10 cellular contexts compared by ENCODE assay signal in the genomic region with DNA sequence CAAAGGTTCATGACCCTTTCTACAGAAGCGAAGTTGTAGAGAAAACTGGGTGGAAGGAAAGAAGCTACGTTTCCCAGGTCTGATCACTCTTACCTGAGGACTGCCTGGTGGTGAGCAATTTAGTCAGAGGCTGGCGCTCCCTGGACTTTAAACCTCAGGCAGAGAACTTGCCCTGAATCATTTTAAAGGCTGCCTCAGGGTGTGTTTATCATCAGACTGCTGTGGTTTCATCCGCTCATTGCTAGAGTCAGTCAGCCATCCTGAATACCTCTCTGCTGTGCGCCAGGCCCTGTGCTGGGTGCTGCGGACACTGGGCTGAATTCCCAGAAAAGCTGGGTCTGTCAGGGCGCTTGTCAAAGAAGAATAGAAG. TPM values are rescaled to one million over a fixed set of nuclear protein-coding genes. Genes with fewer than 3 reads are reported as not detected.
DNase-seq lines count a peak whose midpoint lies in the region; ATAC-seq, FAIRE-seq and TF ChIP-seq lines count a peak whose summit lies in the region.
"Had no signal": no experiment of that assay in that cellular context is flagged by ENCODE, and none has a peak within 500 bp of the region (broad histone marks: within the 10 kb centered on the region; RNA-seq: fewer than 3 reads in every experiment).

No MANE protein-coding gene starts in this region.

- H3K27ac ChIP-seq in left ventricle myocardium inferior (replicated peaks) (peak overlapping the region; percentile 79), heart right ventricle (peak overlapping the region in 1 of 10 donors; percentile 77), breast epithelium (peak overlapping the region; percentile 50 to 91), lung (ENCODE audit: low read depth in 1 of 2, low read length in 1 of 2) (peak overlapping the region in 1 of 2 donors; percentile 68), upper lobe of right lung (peak overlapping the region; percentile 63)

- ATAC-seq in heart right ventricle (no peak), lung (ENCODE audit: insufficient read depth, low FRiP score) (no peak), upper lobe of right lung (no peak), HG03159 (IDR thresholded peaks at IDR 0.05; ENCODE audit: unreplicated experiment) (no peak)

- H3K4me1 ChIP-seq in left ventricle myocardium inferior (peaks cover 33% of the 10 kb centered on the region), heart right ventricle (peaks cover 0 to 34% (median 17%) of the 10 kb centered on the region in 9 donors), breast epithelium (peaks cover 0 to 6% of the 10 kb centered on the region in 2 donors), lung (ENCODE audit: control insufficient read depth in 2 of 2, insufficient read depth in 2 of 2, low read length in 2 of 2) (peaks cover 0 to 9% of the 10 kb centered on the region in 2 donors), upper lobe of right lung (peaks cover 11% of the 10 kb centered on the region)

- H3K27ac Mint-ChIP-seq in chondrocyte (ENCODE audit: unreplicated experiment): no peak overlapping the region
- H3K27ac Mint-ChIP-seq: dendritic cell treated with granulocyte-macrophage colony-stimulating factor and Interleukin-4, amounts not matched to agents 40 ng/mL and 50 ng/mL, for 4 days had no signal

- H3K27me3 Mint-ChIP-seq in chondrocyte (ENCODE audit: low read depth): peaks cover 17% of the 10 kb centered on the region

- FAIRE-seq in D721Med (lab: Jason Lieb, UNC): no peak

- TF ChIP-seq POLR2A in breast epithelium (IDR thresholded peaks at IDR 0.05): no peak

- peaks cover 11% of the 10 kb centered on the region for H3K27me3 ChIP-seq in left ventricle myocardium inferior (ENCODE audit: low read depth)
- H3K27me3 ChIP-seq in heart right ventricle: peaks cover 0 to 16% (median 0%) of the 10 kb centered on the region in 7 donors
- no peaks in the 10 kb centered on the region for H3K27me3 ChIP-seq in breast epithelium
- H3K27me3 ChIP-seq in lung (ENCODE audit: control insufficient read depth, insufficient read depth): no peaks in the 10 kb centered on the region
- H3K27me3 ChIP-seq in upper lobe of right lung: no peaks in the 10 kb centered on the region

- no peak for TF ChIP-seq CTCF in left ventricle myocardium inferior (IDR thresholded peaks at IDR 0.05; ENCODE audit: borderline replicate concordance)
- no peak for TF ChIP-seq CTCF in heart right ventricle (IDR thresholded peaks at IDR 0.05)
- TF ChIP-seq CTCF in breast epithelium (IDR thresholded peaks at IDR 0.05): no peak
- no peak for TF ChIP-seq CTCF in lung (IDR thresholded peaks at IDR 0.05; ENCODE audit: control extremely low read depth, extremely low read depth)
- TF ChIP-seq CTCF in upper lobe of right lung (IDR thresholded peaks at IDR 0.05): no peak
- TF ChIP-seq CTCF in chondrocyte (IDR thresholded peaks at IDR 0.05): no peak
- no peak for TF ChIP-seq CTCF in D721Med (IDR thresholded peaks at IDR 0.05; ENCODE audit: insufficient read depth, missing control alignments)

- no peak overlapping the region for H3K4me3 ChIP-seq in left ventricle myocardium inferior
- H3K4me3 ChIP-seq in heart right ventricle: no peak overlapping the region
- H3K4me3 ChIP-seq in breast epithelium: peak overlapping the region in 1 of 3 donors; percentile 19
- no peak overlapping the region for H3K4me3 ChIP-seq in lung
- H3K4me3 ChIP-seq in upper lobe of right lung: no peak overlapping the region

- no peaks in the 10 kb centered on the region for H3K9me3 Mint-ChIP-seq in chondrocyte (ENCODE audit: low read depth)
- H3K9me3 Mint-ChIP-seq: dendritic cell treated with granulocyte-macrophage colony-stimulating factor and Interleukin-4, amounts not matched to agents 40 ng/mL and 50 ng/mL, for 4 days had no signal

- peaks cover 23% of the 10 kb centered on the region for H3K4me1 Mint-ChIP-seq in chondrocyte (ENCODE audit: low read depth)

- H3K36me3 Mint-ChIP-seq in chondrocyte (ENCODE audit: low read depth): no peaks in the 10 kb centered on the region

- H3K9me3 ChIP-seq in left ventricle myocardium inferior (replicated peaks) (peaks cover 10% of the 10 kb centered on the region), heart right ventricle (peaks cover 0 to 13% (median 5%) of the 10 kb centered on the region in 11 donors), breast epithelium (peaks cover 0 to 6% of the 10 kb centered on the region in 2 donors), lung (ENCODE audit: control insufficient read depth in 2 of 2, insufficient read depth in 1 of 2, low read length in 1 of 2) (no peaks in the 10 kb centered on the region), upper lobe of right lung (no peaks in the 10 kb centered on the region)

- peaks cover 2% of the 10 kb centered on the region for H3K36me3 ChIP-seq in left ventricle myocardium inferior
- no peaks in the 10 kb centered on the region for H3K36me3 ChIP-seq in heart right ventricle
- no peaks in the 10 kb centered on the region for H3K36me3 ChIP-seq in breast epithelium
- H3K36me3 ChIP-seq in lung (ENCODE audit: control insufficient read depth in 2 of 2, insufficient read depth in 2 of 2, low read length in 2 of 2): no peaks in the 10 kb centered on the region
- H3K36me3 ChIP-seq in upper lobe of right lung: no peaks in the 10 kb centered on the region

- DNase-seq in left ventricle myocardium inferior: no peak
- no peak for DNase-seq in heart right ventricle
- no peak for DNase-seq in breast epithelium (ENCODE audit: low spot score in 2 of 2)
- peak; percentile 25 for DNase-seq in lung (ENCODE audit: low spot score)
- DNase-seq in upper lobe of right lung: no peak
- no peak for DNase-seq in chondrocyte (ENCODE audit: low spot score)
- no peak for DNase-seq in D721Med (ENCODE audit: insufficient read length, low spot score)
- DNase-seq: activated CD4-positive, alpha-beta T cell treated with anti-CD3 and anti-CD28 coated beads, Interleukin-2, amount 50 U/mL, for 4 hours had no signal

- intact Hi-C loops in left ventricle myocardium inferior (cut with micrococcal nuclease): loop anchor here (10.0 kb wide), 1 partner anchor 250 kb away; the partner anchor contains the start of gene OR5A2
- intact Hi-C loops in heart right ventricle (cut with DNase I): loop anchor here in 8 of 10 donors (2.0 to 10.0 kb wide), 8 partner anchors 32 to 500 kb away; partner anchors contain the start of gene OR5A2 (in 4 of the 8)
- intact Hi-C loops in breast epithelium (cut with DNase I; ENCODE audit: low total_unique reads): loop anchor here (5.0 to 10.0 kb wide), 2 partner anchors 33 to 1370 kb away; no protein-coding TSS in a partner anchor
- intact Hi-C loops in upper lobe of right lung (cut with DNase I): loop anchor here (5.0 kb wide), 1 partner anchor 113 kb away; no protein-coding TSS in a partner anchor

- 87 to 91% methylated on average over 7 of the region's 7 CpGs for WGBS in heart right ventricle, 2 donors
- 65 to 69% methylated on average over 7 of the region's 7 CpGs for WGBS in lung, 2 donors

- H3K4me3 Mint-ChIP-seq in chondrocyte (ENCODE audit: unreplicated experiment): no peak overlapping the region
- H3K4me3 Mint-ChIP-seq: dendritic cell treated with granulocyte-macrophage colony-stimulating factor and Interleukin-4, amounts not matched to agents 40 ng/mL and 50 ng/mL, for 4 days had no signal

RNA-seq across cellular contexts. Expression of gene DTX4, which starts 2.7 kb away (rescaled TPM):
- total RNA-seq in left ventricle myocardium inferior: 1.8 TPM
- total RNA-seq in heart right ventricle: 1 to 10 TPM in 9 of 10 donors, under 1 TPM in 1; 0.98 to 4.1 (median 2.7) TPM
- polyA plus RNA-seq in heart right ventricle: 1 to 10 TPM in 1 of 2 donors, under 1 TPM in 1; 0.86 to 1.3 TPM
- 10 to 100 TPM in 2 of 3 donors, 1 to 10 TPM in 1; 7.5 to 22.9 (median 10.8) TPM for total RNA-seq in breast epithelium
- total RNA-seq in lung: 10 to 100 TPM; 44.6 to 51.6 TPM
- 10 to 100 TPM; 14.7 to 25.0 TPM for polyA plus RNA-seq in lung
- 43.1 TPM for total RNA-seq in upper lobe of right lung
- total RNA-seq in chondrocyte: 3.1 to 4.4 TPM (median 3.4 TPM) in 3 replicates

RNA-seq across cellular contexts. Expression of gene FAM111A, which starts 32.0 kb away (rescaled TPM):
- total RNA-seq in left ventricle myocardium inferior (9.6 TPM), heart right ventricle (10 to 100 TPM in 2 of 10 donors, 1 to 10 TPM in 8; 4.0 to 18.6 (median 5.1) TPM), breast epithelium (10 to 100 TPM; 37.0 to 48.0 (median 44.6) TPM), lung (10 to 100 TPM; 34.1 to 73.3 TPM), upper lobe of right lung (60.9 TPM), chondrocyte (10.8 to 22.3 TPM (median 11.6 TPM) in 3 replicates)
- polyA plus RNA-seq in heart right ventricle (10 to 100 TPM in 1 of 2 donors, 1 to 10 TPM in 1; 2.9 to 22.5 TPM), lung (10 to 100 TPM; 14.9 to 44.8 TPM)

RNA-seq across cellular contexts. Expression of gene MPEG1, which starts 38.1 kb away (rescaled TPM):
- total RNA-seq in left ventricle myocardium inferior (9.5 TPM), heart right ventricle (10 to 100 TPM in 3 of 10 donors, 1 to 10 TPM in 7; 3.9 to 45.9 (median 7.0) TPM), breast epithelium (10 to 100 TPM in 2 of 3 donors, 1 to 10 TPM in 1; 2.6 to 65.4 (median 13.2) TPM), lung (10 to 100 TPM; 28.1 to 45.6 TPM), upper lobe of right lung (34.1 TPM), chondrocyte (not detected in 3 replicates)
- polyA plus RNA-seq in heart right ventricle (1 to 10 TPM; 2.9 to 3.2 TPM), lung (10 to 100 TPM in 1 of 2 donors, 1 to 10 TPM in 1; 7.0 to 63.5 TPM)
